Comparison of ENCODE assay signal across 26 cellular contexts in the genomic region with DNA sequence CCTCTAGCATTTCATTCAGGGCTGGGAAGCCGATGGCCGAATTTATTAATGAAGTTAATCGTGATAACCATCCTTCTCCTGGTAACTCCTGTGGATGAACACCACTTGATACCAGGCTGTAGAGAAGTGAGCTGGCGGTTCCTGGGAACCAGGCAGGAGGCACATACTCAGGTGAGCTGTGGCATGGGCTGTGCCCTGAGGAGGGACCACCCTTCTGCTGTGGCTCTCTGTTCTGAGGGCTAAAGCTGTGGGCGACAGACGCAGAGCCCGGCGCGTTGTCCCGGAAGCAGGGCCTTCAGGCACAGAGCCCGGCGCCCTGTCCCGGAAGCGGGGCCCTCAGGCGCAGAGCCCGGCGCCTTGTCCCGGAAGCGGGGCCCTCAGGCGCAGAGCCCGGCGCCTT.
"Had no signal": no experiment of that assay in that cellular context is flagged by ENCODE, and none has a peak within 500 bp of the region (broad histone marks: within the 10 kb centered on the region; RNA-seq: fewer than 3 reads in every experiment).

No MANE protein-coding gene starts in this region.

- H3K27me3 ChIP-seq: adrenal gland, body of pancreas, foreskin keratinocyte, gastrocnemius medialis had no signal

- H3K27ac ChIP-seq: adrenal gland, body of pancreas, foreskin keratinocyte, gastrocnemius medialis had no signal

- H3K4me3 ChIP-seq: adrenal gland, body of pancreas, gastrocnemius medialis had no signal

- H3K36me3 Mint-ChIP-seq: activated CD4-positive, alpha-beta memory T cell treated with anti-CD3 and anti-CD28 coated beads for 36 hours; activated CD8-positive, alpha-beta memory T cell treated with anti-CD3 and anti-CD28 coated beads, Interleukin-2, amount 10 ng/mL, durations not matched to agents 7 days and 5 days; activated naive CD4-positive, alpha-beta T cell treated with anti-CD3 and anti-CD28 coated beads, Interleukin-2, amount 50 U/mL, for 24 hours; activated naive CD8-positive, alpha-beta T cell treated with anti-CD3 and anti-CD28 coated beads for 36 hours had no signal

- H3K27me3 Mint-ChIP-seq: activated CD4-positive, alpha-beta memory T cell treated with anti-CD3 and anti-CD28 coated beads for 36 hours; activated CD4-positive, alpha-beta T cell treated with anti-CD3 and anti-CD28 coated beads for 36 hours; activated CD4-positive, alpha-beta T cell treated with anti-CD3 and anti-CD28 coated beads, Interleukin-2, amount 10 ng/mL, durations not matched to agents 24 days and 14 days; activated CD8-positive, alpha-beta memory T cell treated with anti-CD3 and anti-CD28 coated beads, Interleukin-2, amount 10 ng/mL, durations not matched to agents 7 days and 5 days; activated naive CD4-positive, alpha-beta T cell treated with anti-CD3 and anti-CD28 coated beads, Interleukin-2, amount 50 U/mL, for 24 hours; activated naive CD8-positive, alpha-beta T cell treated with anti-CD3 and anti-CD28 coated beads for 36 hours; activated naive CD8-positive, alpha-beta T cell treated with anti-CD3 and anti-CD28 coated beads, Interleukin-2, amount 50 U/mL, for 24 hours had no signal

- H3K27ac Mint-ChIP-seq: activated CD4-positive, alpha-beta memory T cell treated with anti-CD3 and anti-CD28 coated beads for 36 hours; activated CD4-positive, alpha-beta T cell treated with anti-CD3 and anti-CD28 coated beads for 36 hours; activated CD4-positive, alpha-beta T cell treated with anti-CD3 and anti-CD28 coated beads, Interleukin-2, amount 10 ng/mL, durations not matched to agents 24 days and 14 days; activated CD8-positive, alpha-beta memory T cell treated with anti-CD3 and anti-CD28 coated beads, Interleukin-2, amount 10 ng/mL, durations not matched to agents 7 days and 5 days; activated CD8-positive, alpha-beta T cell treated with anti-CD3 and anti-CD28 coated beads, Interleukin-2, amount 10 ng/mL, durations not matched to agents 7 days and 5 days; activated naive CD4-positive, alpha-beta T cell treated with anti-CD3 and anti-CD28 coated beads for 36 hours; activated naive CD4-positive, alpha-beta T cell treated with anti-CD3 and anti-CD28 coated beads, Interleukin-2, amount 50 U/mL, for 24 hours; activated naive CD8-positive, alpha-beta T cell treated with anti-CD3 and anti-CD28 coated beads for 36 hours; activated naive CD8-positive, alpha-beta T cell treated with anti-CD3 and anti-CD28 coated beads, Interleukin-2, amount 50 U/mL, for 24 hours; activated T-helper 1 cell treated with anti-CD3 and anti-CD28 coated beads, Interleukin-12 subunit alpha, Interleukin-12 subunit beta, Interleukin-2, Interleukin-4 antibody, amounts not matched to agents 30 ng/mL and 10 ng/mL and 1 ng/mL, durations not matched to agents 14 hours and 24 hours and 36 hours; activated T-helper 2 cell treated with anti-CD3 and anti-CD28 coated beads, Interferon-gamma antibody, Interleukin-2, Interleukin-4, amounts not matched to agents 10 μg/mL and 5 μg/mL and 100 μg/mL, durations not matched to agents 14 hours and 24 hours and 36 hours had no signal

- H3K4me1 Mint-ChIP-seq: activated CD4-positive, alpha-beta T cell treated with anti-CD3 and anti-CD28 coated beads for 36 hours; activated CD4-positive, alpha-beta T cell treated with anti-CD3 and anti-CD28 coated beads, Interleukin-2, amount 10 ng/mL, durations not matched to agents 24 days and 14 days; activated CD8-positive, alpha-beta memory T cell treated with anti-CD3 and anti-CD28 coated beads, Interleukin-2, amount 10 ng/mL, durations not matched to agents 7 days and 5 days; activated naive CD4-positive, alpha-beta T cell treated with anti-CD3 and anti-CD28 coated beads, Interleukin-2, amount 50 U/mL, for 24 hours; activated naive CD8-positive, alpha-beta T cell treated with anti-CD3 and anti-CD28 coated beads for 36 hours; activated naive CD8-positive, alpha-beta T cell treated with anti-CD3 and anti-CD28 coated beads, Interleukin-2, amount 50 U/mL, for 24 hours had no signal

- H3K36me3 ChIP-seq: adrenal gland, gastrocnemius medialis had no signal

- H3K9me3 ChIP-seq: adrenal gland, body of pancreas, gastrocnemius medialis had no signal

- DNase-seq: activated CD4-positive, alpha-beta memory T cell treated with anti-CD3 and anti-CD28 coated beads for 36 hours; activated CD4-positive, alpha-beta T cell treated with anti-CD3 and anti-CD28 coated beads for 36 hours; activated CD4-positive, alpha-beta T cell treated with anti-CD3 and anti-CD28 coated beads, Interleukin-2, amount 10 ng/mL, durations not matched to agents 24 days and 14 days; activated CD4-positive, CD25-positive, alpha-beta regulatory T cell; activated CD4-positive, CD25-positive, alpha-beta regulatory T cell treated with anti-CD3 and anti-CD28 coated beads, Interleukin-2, amount 50 U/mL, for 72 hours; activated CD8-positive, alpha-beta memory T cell treated with anti-CD3 and anti-CD28 coated beads, Interleukin-2, amount 10 ng/mL, durations not matched to agents 7 days and 5 days; activated CD8-positive, alpha-beta memory T cell treated with anti-CD3 and anti-CD28 coated beads, Interleukin-2, amount 50 U/mL, for 4 hours; activated CD8-positive, alpha-beta T cell treated with anti-CD3 and anti-CD28 coated beads, Interleukin-2, amount 10 ng/mL, durations not matched to agents 7 days and 5 days; activated naive CD4-positive, alpha-beta T cell treated with anti-CD3 and anti-CD28 coated beads for 36 hours; activated naive CD8-positive, alpha-beta T cell treated with anti-CD3 and anti-CD28 coated beads for 36 hours; activated naive CD8-positive, alpha-beta T cell treated with anti-CD3 and anti-CD28 coated beads, Interleukin-2, amount 50 U/mL, for 24 hours; activated T-cell treated with anti-CD3 and anti-CD28 coated beads, Interleukin-2, amount 50 U/mL, for 1 hour; activated T-cell treated with anti-CD3 and anti-CD28 coated beads, Interleukin-2, amount 50 U/mL, for 48 hours; amygdala; body of pancreas; caudate nucleus; effector CD8-positive, alpha-beta T cell; foreskin keratinocyte; gastrocnemius medialis; glutamatergic neuron; T-helper 2 cell had no signal

- ATAC-seq: activated CD4-positive, alpha-beta T cell treated with anti-CD3 and anti-CD28 coated beads for 36 hours; activated CD8-positive, alpha-beta memory T cell treated with anti-CD3 and anti-CD28 coated beads, Interleukin-2, amount 10 ng/mL, durations not matched to agents 7 days and 5 days; activated CD8-positive, alpha-beta T cell treated with anti-CD3 and anti-CD28 coated beads, Interleukin-2, amount 10 ng/mL, durations not matched to agents 7 days and 5 days; activated naive CD8-positive, alpha-beta T cell treated with anti-CD3 and anti-CD28 coated beads, Interleukin-2, amount 50 U/mL, for 24 hours; body of pancreas; esophagus mucosa; foreskin keratinocyte; gastrocnemius medialis had no signal

- H3K4me1 ChIP-seq: adrenal gland, body of pancreas, foreskin keratinocyte, gastrocnemius medialis had no signal

- H3K4me3 Mint-ChIP-seq: activated CD4-positive, alpha-beta memory T cell treated with anti-CD3 and anti-CD28 coated beads for 36 hours; activated CD4-positive, alpha-beta T cell treated with anti-CD3 and anti-CD28 coated beads for 36 hours; activated CD4-positive, alpha-beta T cell treated with anti-CD3 and anti-CD28 coated beads, Interleukin-2, amount 10 ng/mL, durations not matched to agents 24 days and 14 days; activated CD8-positive, alpha-beta memory T cell treated with anti-CD3 and anti-CD28 coated beads, Interleukin-2, amount 10 ng/mL, durations not matched to agents 7 days and 5 days; activated CD8-positive, alpha-beta T cell treated with anti-CD3 and anti-CD28 coated beads, Interleukin-2, amount 10 ng/mL, durations not matched to agents 7 days and 5 days; activated naive CD4-positive, alpha-beta T cell treated with anti-CD3 and anti-CD28 coated beads for 36 hours; activated naive CD4-positive, alpha-beta T cell treated with anti-CD3 and anti-CD28 coated beads, Interleukin-2, amount 50 U/mL, for 24 hours; activated naive CD8-positive, alpha-beta T cell treated with anti-CD3 and anti-CD28 coated beads for 36 hours; activated naive CD8-positive, alpha-beta T cell treated with anti-CD3 and anti-CD28 coated beads, Interleukin-2, amount 50 U/mL, for 24 hours; activated T-helper 1 cell treated with anti-CD3 and anti-CD28 coated beads, Interleukin-12 subunit alpha, Interleukin-12 subunit beta, Interleukin-2, Interleukin-4 antibody, amounts not matched to agents 30 ng/mL and 10 ng/mL and 1 ng/mL, durations not matched to agents 14 hours and 24 hours and 36 hours had no signal

- H3K9me3 Mint-ChIP-seq: activated CD4-positive, alpha-beta memory T cell treated with anti-CD3 and anti-CD28 coated beads for 36 hours; activated CD4-positive, alpha-beta T cell treated with anti-CD3 and anti-CD28 coated beads, Interleukin-2, amount 10 ng/mL, durations not matched to agents 24 days and 14 days; activated naive CD4-positive, alpha-beta T cell treated with anti-CD3 and anti-CD28 coated beads for 36 hours; activated naive CD4-positive, alpha-beta T cell treated with anti-CD3 and anti-CD28 coated beads, Interleukin-2, amount 50 U/mL, for 24 hours; activated naive CD8-positive, alpha-beta T cell treated with anti-CD3 and anti-CD28 coated beads for 36 hours; activated naive CD8-positive, alpha-beta T cell treated with anti-CD3 and anti-CD28 coated beads, Interleukin-2, amount 50 U/mL, for 24 hours had no signal
